ENCODE assay signal across 1 cellular context in the genomic region with DNA sequence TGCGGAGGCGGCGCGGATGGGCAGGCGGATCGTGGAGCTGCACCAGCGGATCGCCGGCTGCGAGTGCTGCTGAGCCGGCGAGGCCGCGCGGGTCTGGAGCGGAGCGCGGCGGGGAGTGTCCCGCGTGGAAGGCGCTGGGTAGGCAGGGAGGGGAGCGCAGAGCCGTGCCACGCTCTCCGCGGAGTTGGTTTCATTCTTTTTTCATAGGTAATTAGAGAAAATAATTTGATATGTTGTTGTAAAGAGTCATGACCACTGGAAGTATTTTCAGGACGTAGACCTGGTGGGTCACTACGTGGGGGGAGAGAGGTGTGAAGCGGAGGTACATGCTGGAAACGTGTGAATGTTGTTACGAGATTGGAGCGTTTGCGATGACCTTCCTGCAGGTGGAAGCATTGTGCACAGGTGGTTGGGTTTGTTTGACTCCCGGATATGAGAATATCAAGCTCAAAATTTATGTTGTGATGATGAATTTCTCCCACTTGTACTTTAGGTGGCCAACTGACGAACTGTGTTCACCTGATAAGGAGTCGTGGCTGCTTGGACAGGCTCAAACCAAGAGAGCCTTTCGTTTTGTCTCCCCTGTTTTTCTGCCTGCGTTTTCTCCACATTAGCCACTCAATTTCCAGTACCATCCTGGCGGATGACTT.
TF ChIP-seq lines count a peak whose summit lies in the region.

No MANE protein-coding gene starts in this region.

TF ChIP-seq in HepG2, 621 proteins besides CTCF, POLR2A, EP300 and RAD21 (continues in another document):
- TF ChIP-seq, protein P1, sequence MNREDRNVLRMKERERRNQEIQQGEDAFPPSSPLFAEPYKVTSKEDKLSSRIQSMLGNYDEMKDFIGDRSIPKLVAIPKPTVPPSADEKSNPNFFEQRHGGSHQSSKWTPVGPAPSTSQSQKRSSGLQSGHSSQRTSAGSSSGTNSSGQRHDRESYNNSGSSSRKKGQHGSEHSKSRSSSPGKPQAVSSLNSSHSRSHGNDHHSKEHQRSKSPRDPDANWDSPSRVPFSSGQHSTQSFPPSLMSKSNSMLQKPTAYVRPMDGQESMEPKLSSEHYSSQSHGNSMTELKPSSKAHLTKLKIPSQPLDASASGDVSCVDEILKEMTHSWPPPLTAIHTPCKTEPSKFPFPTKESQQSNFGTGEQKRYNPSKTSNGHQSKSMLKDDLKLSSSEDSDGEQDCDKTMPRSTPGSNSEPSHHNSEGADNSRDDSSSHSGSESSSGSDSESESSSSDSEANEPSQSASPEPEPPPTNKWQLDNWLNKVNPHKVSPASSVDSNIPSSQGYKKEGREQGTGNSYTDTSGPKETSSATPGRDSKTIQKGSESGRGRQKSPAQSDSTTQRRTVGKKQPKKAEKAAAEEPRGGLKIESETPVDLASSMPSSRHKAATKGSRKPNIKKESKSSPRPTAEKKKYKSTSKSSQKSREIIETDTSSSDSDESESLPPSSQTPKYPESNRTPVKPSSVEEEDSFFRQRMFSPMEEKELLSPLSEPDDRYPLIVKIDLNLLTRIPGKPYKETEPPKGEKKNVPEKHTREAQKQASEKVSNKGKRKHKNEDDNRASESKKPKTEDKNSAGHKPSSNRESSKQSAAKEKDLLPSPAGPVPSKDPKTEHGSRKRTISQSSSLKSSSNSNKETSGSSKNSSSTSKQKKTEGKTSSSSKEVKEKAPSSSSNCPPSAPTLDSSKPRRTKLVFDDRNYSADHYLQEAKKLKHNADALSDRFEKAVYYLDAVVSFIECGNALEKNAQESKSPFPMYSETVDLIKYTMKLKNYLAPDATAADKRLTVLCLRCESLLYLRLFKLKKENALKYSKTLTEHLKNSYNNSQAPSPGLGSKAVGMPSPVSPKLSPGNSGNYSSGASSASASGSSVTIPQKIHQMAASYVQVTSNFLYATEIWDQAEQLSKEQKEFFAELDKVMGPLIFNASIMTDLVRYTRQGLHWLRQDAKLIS (CRISPR knock-in tag; IDR thresholded peaks at IDR 0.05) = 0 out of 2 replicates have a peak, but pooled peaks have one; percentile 13
- TF ChIP-seq, protein P2, sequence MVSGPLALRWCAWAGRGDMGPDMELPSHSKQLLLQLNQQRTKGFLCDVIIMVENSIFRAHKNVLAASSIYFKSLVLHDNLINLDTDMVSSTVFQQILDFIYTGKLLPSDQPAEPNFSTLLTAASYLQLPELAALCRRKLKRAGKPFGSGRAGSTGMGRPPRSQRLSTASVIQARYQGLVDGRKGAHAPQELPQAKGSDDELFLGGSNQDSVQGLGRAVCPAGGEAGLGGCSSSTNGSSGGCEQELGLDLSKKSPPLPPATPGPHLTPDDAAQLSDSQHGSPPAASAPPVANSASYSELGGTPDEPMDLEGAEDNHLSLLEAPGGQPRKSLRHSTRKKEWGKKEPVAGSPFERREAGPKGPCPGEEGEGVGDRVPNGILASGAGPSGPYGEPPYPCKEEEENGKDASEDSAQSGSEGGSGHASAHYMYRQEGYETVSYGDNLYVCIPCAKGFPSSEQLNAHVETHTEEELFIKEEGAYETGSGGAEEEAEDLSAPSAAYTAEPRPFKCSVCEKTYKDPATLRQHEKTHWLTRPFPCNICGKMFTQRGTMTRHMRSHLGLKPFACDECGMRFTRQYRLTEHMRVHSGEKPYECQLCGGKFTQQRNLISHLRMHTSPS (CRISPR knock-in tag; IDR thresholded peaks at IDR 0.05; ENCODE audit: low read depth) = 0 out of 2 replicates have a peak, but pooled peaks have one; percentile 38
- TF ChIP-seq ZNF850 (CRISPR knock-in tag; conservative IDR thresholded peaks at IDR 0.05) (no peak), ZNF30 (CRISPR knock-in tag; IDR thresholded peaks at IDR 0.05) (peak; percentile 73; the same call in 1 of the 2 replicates), GATAD2A (CRISPR knock-in tag; IDR thresholded peaks at IDR 0.05) (0 out of 2 replicates have a peak, but pooled peaks have one; percentile 19), SALL1 (CRISPR knock-in tag; IDR thresholded peaks at IDR 0.05) (0 out of 2 replicates have a peak, but pooled peaks have one; percentile 40), SAP130 (CRISPR knock-in tag; IDR thresholded peaks at IDR 0.05; ENCODE audit: low read depth) (peak; percentile 62; the same call in 1 of the 2 replicates), FOXA3 (CRISPR knock-in tag; IDR thresholded peaks at IDR 0.05) (peak; percentile 12; the same call in 1 of the 2 replicates), TGIF2 (CRISPR knock-in tag; IDR thresholded peaks at IDR 0.05) (0 out of 2 replicates have a peak, but pooled peaks have one; percentile 36), ZSCAN9 (CRISPR knock-in tag; IDR thresholded peaks at IDR 0.05; ENCODE audit: borderline replicate concordance) (peak; percentile 58; the same call in 1 of the 2 replicates), ZNF605 (CRISPR knock-in tag; IDR thresholded peaks at IDR 0.05) (no peak; the same call in 1 of the 2 replicates), PRMT3 (CRISPR knock-in tag; IDR thresholded peaks at IDR 0.05; ENCODE audit: borderline replicate concordance, low read depth) (0 out of 2 replicates have a peak, but pooled peaks have one; percentile 9), ZNF768 (CRISPR knock-in tag; IDR thresholded peaks at IDR 0.05) (no peak), BRD4 (CRISPR knock-in tag; IDR thresholded peaks at IDR 0.05) (no peak), SIN3A (IDR thresholded peaks at IDR 0.05; ENCODE audit: borderline replicate concordance, low read depth, low read length) (peak; percentile 43; the same call in 1 of the 2 replicates), KDM5A (IDR thresholded peaks at IDR 0.05; ENCODE audit: borderline replicate concordance, low read length) (peak; percentile 58), LCORL (IDR thresholded peaks at IDR 0.05) (no peak), LCORL (CRISPR knock-in tag; IDR thresholded peaks at IDR 0.05) (peak; percentile 60; the same call in 1 of the 2 replicates), ZNF501 (CRISPR knock-in tag; IDR thresholded peaks at IDR 0.05) (no peak; the same call in 1 of the 2 replicates), SMC3 (IDR thresholded peaks at IDR 0.05; ENCODE audit: low read length) (peak; percentile 50; the same call in 1 of the 2 replicates)
- TF ChIP-seq, protein P3, sequence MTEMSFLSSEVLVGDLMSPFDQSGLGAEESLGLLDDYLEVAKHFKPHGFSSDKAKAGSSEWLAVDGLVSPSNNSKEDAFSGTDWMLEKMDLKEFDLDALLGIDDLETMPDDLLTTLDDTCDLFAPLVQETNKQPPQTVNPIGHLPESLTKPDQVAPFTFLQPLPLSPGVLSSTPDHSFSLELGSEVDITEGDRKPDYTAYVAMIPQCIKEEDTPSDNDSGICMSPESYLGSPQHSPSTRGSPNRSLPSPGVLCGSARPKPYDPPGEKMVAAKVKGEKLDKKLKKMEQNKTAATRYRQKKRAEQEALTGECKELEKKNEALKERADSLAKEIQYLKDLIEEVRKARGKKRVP (CRISPR knock-in tag; IDR thresholded peaks at IDR 0.05) = no peak
- TF ChIP-seq, protein P4, sequence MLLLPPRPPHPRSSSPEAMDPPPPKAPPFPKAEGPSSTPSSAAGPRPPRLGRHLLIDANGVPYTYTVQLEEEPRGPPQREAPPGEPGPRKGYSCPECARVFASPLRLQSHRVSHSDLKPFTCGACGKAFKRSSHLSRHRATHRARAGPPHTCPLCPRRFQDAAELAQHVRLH (CRISPR knock-in tag; IDR thresholded peaks at IDR 0.05; ENCODE audit: borderline replicate concordance, low read depth) = peak; percentile 75; the same call in 1 of the 2 replicates
- TF ChIP-seq, protein P5, sequence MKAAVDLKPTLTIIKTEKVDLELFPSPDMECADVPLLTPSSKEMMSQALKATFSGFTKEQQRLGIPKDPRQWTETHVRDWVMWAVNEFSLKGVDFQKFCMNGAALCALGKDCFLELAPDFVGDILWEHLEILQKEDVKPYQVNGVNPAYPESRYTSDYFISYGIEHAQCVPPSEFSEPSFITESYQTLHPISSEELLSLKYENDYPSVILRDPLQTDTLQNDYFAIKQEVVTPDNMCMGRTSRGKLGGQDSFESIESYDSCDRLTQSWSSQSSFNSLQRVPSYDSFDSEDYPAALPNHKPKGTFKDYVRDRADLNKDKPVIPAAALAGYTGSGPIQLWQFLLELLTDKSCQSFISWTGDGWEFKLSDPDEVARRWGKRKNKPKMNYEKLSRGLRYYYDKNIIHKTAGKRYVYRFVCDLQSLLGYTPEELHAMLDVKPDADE (CRISPR knock-in tag; IDR thresholded peaks at IDR 0.05) = peak; percentile 34; the same call in 1 of the 2 replicates
- TF ChIP-seq, protein P6, sequence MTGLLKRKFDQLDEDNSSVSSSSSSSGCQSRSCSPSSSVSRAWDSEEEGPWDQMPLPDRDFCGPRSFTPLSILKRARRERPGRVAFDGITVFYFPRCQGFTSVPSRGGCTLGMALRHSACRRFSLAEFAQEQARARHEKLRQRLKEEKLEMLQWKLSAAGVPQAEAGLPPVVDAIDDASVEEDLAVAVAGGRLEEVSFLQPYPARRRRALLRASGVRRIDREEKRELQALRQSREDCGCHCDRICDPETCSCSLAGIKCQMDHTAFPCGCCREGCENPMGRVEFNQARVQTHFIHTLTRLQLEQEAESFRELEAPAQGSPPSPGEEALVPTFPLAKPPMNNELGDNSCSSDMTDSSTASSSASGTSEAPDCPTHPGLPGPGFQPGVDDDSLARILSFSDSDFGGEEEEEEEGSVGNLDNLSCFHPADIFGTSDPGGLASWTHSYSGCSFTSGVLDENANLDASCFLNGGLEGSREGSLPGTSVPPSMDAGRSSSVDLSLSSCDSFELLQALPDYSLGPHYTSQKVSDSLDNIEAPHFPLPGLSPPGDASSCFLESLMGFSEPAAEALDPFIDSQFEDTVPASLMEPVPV (CRISPR knock-in tag; IDR thresholded peaks at IDR 0.05) = no peak
- TF ChIP-seq, protein P7, sequence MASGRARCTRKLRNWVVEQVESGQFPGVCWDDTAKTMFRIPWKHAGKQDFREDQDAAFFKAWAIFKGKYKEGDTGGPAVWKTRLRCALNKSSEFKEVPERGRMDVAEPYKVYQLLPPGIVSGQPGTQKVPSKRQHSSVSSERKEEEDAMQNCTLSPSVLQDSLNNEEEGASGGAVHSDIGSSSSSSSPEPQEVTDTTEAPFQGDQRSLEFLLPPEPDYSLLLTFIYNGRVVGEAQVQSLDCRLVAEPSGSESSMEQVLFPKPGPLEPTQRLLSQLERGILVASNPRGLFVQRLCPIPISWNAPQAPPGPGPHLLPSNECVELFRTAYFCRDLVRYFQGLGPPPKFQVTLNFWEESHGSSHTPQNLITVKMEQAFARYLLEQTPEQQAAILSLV (CRISPR knock-in tag; IDR thresholded peaks at IDR 0.05; ENCODE audit: borderline replicate concordance) = no peak
- TF ChIP-seq, protein P8, sequence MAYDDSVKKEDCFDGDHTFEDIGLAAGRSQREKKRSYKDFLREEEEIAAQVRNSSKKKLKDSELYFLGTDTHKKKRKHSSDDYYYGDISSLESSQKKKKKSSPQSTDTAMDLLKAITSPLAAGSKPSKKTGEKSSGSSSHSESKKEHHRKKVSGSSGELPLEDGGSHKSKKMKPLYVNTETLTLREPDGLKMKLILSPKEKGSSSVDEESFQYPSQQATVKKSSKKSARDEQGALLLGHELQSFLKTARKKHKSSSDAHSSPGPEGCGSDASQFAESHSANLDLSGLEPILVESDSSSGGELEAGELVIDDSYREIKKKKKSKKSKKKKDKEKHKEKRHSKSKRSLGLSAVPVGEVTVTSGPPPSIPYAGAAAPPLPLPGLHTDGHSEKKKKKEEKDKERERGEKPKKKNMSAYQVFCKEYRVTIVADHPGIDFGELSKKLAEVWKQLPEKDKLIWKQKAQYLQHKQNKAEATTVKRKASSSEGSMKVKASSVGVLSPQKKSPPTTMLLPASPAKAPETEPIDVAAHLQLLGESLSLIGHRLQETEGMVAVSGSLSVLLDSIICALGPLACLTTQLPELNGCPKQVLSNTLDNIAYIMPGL (CRISPR knock-in tag; IDR thresholded peaks at IDR 0.05; ENCODE audit: borderline replicate concordance in 1 of 2, low read depth in 1 of 2) = peak in 1 of 2 experiments; percentile 76; a peak in 3 of 4 replicates
- TF ChIP-seq, protein P9, sequence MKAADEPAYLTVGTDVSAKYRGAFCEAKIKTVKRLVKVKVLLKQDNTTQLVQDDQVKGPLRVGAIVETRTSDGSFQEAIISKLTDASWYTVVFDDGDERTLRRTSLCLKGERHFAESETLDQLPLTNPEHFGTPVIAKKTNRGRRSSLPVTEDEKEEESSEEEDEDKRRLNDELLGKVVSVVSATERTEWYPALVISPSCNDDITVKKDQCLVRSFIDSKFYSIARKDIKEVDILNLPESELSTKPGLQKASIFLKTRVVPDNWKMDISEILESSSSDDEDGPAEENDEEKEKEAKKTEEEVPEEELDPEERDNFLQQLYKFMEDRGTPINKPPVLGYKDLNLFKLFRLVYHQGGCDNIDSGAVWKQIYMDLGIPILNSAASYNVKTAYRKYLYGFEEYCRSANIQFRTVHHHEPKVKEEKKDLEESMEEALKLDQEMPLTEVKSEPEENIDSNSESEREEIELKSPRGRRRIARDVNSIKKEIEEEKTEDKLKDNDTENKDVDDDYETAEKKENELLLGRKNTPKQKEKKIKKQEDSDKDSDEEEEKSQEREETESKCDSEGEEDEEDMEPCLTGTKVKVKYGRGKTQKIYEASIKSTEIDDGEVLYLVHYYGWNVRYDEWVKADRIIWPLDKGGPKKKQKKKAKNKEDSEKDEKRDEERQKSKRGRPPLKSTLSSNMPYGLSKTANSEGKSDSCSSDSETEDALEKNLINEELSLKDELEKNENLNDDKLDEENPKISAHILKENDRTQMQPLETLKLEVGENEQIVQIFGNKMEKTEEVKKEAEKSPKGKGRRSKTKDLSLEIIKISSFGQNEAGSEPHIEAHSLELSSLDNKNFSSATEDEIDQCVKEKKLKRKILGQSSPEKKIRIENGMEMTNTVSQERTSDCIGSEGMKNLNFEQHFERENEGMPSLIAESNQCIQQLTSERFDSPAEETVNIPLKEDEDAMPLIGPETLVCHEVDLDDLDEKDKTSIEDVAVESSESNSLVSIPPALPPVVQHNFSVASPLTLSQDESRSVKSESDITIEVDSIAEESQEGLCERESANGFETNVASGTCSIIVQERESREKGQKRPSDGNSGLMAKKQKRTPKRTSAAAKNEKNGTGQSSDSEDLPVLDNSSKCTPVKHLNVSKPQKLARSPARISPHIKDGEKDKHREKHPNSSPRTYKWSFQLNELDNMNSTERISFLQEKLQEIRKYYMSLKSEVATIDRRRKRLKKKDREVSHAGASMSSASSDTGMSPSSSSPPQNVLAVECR (CRISPR knock-in tag; IDR thresholded peaks at IDR 0.05; ENCODE audit: borderline replicate concordance) = peak; percentile 39
- TF ChIP-seq, protein P10, sequence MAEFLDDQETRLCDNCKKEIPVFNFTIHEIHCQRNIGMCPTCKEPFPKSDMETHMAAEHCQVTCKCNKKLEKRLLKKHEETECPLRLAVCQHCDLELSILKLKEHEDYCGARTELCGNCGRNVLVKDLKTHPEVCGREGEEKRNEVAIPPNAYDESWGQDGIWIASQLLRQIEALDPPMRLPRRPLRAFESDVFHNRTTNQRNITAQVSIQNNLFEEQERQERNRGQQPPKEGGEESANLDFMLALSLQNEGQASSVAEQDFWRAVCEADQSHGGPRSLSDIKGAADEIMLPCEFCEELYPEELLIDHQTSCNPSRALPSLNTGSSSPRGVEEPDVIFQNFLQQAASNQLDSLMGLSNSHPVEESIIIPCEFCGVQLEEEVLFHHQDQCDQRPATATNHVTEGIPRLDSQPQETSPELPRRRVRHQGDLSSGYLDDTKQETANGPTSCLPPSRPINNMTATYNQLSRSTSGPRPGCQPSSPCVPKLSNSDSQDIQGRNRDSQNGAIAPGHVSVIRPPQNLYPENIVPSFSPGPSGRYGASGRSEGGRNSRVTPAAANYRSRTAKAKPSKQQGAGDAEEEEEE (CRISPR knock-in tag; IDR thresholded peaks at IDR 0.05; ENCODE audit: borderline replicate concordance) = no peak
- TF ChIP-seq, protein P11, sequence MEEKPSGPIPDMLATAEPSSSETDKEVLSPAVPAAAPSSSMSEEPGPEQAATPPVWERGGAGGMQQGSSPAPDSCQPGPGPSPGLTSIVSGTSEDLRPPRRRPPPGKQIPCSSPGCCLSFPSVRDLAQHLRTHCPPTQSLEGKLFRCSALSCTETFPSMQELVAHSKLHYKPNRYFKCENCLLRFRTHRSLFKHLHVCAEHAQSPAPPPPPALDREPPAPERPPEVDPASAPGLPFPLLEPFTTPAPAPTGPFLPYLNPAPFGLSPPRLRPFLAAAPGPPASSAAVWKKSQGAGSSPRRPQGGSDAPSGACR (CRISPR knock-in tag; IDR thresholded peaks at IDR 0.05) = 0 out of 2 replicates have a peak, but pooled peaks have one; percentile 59
